ENCODE assay signal across 14 cellular contexts in the genomic region with DNA sequence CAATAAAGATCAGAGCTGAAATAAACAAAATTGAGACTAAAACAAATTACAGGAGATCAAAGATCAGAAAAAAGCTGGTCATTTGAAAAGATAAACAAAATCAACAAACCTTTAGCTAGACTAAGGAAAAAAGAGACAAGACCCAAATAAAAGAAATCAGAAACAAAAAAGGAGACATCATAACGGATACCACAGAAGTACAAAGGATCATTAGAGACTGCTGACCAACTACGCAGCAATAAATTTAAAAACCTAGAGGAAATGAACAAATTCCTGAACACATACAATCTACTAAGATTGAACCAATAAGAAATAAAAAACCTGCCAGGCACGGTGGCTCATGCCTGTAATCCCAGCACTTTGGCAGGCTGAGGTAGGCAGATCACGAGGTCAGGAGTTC.
"Had no signal": no experiment of that assay in that cellular context is flagged by ENCODE, and none has a peak within 500 bp of the region (broad histone marks: within the 10 kb centered on the region; RNA-seq: fewer than 3 reads in every experiment).

No MANE protein-coding gene starts in this region.

- H3K4me1 ChIP-seq: foreskin keratinocyte had no signal

- H3K4me3 Mint-ChIP-seq: activated B cell treated with CpG ODN at 0.5 μM for 24 hours; activated CD8-positive, alpha-beta memory T cell treated with anti-CD3 and anti-CD28 coated beads, Interleukin-2, amount 10 ng/mL, durations not matched to agents 7 days and 5 days; stimulated activated effector memory CD8-positive, alpha-beta T cell treated with anti-CD3 and anti-CD28 coated beads, Interleukin-12 subunit alpha, Interleukin-12 subunit beta, amount 100 ng/mL, for 72 hours; type B pancreatic cell had no signal

- H3K27ac Mint-ChIP-seq: activated B cell treated with CpG ODN at 0.5 μM for 24 hours; activated CD8-positive, alpha-beta memory T cell treated with anti-CD3 and anti-CD28 coated beads, Interleukin-2, amount 10 ng/mL, durations not matched to agents 7 days and 5 days; activated naive CD8-positive, alpha-beta T cell treated with anti-CD3 and anti-CD28 coated beads, Interleukin-2, amount 10 ng/mL, durations not matched to agents 7 days and 5 days; stimulated activated effector memory CD8-positive, alpha-beta T cell treated with anti-CD3 and anti-CD28 coated beads, Interleukin-12 subunit alpha, Interleukin-12 subunit beta, amount 100 ng/mL, for 72 hours; type B pancreatic cell had no signal

- H3K36me3 ChIP-seq: brain microvascular endothelial cell had no signal

- H3K27me3 Mint-ChIP-seq: activated B cell treated with CpG ODN at 0.5 μM for 24 hours; activated CD8-positive, alpha-beta memory T cell treated with anti-CD3 and anti-CD28 coated beads, Interleukin-2, amount 10 ng/mL, durations not matched to agents 7 days and 5 days; activated naive CD8-positive, alpha-beta T cell treated with anti-CD3 and anti-CD28 coated beads, Interleukin-2, amount 10 ng/mL, durations not matched to agents 7 days and 5 days; type B pancreatic cell had no signal

- H3K27me3 ChIP-seq: brain microvascular endothelial cell, foreskin keratinocyte had no signal

- H3K27ac ChIP-seq: brain microvascular endothelial cell, foreskin keratinocyte, parathyroid adenoma had no signal

- DNase-seq: activated B cell treated with CpG ODN at 0.5 μM for 24 hours; activated CD8-positive, alpha-beta memory T cell treated with anti-CD3 and anti-CD28 coated beads, Interleukin-2, amount 10 ng/mL, durations not matched to agents 7 days and 5 days; activated effector memory CD4-positive, alpha-beta T cell treated with anti-CD3 and anti-CD28 coated beads, Interleukin-2, amount 50 U/mL, for 16 hours; activated naive CD8-positive, alpha-beta T cell treated with anti-CD3 and anti-CD28 coated beads, Interleukin-2, amount 10 ng/mL, durations not matched to agents 7 days and 5 days; activated T-cell treated with anti-CD3 and anti-CD28 coated beads, Interleukin-2, amount 50 U/mL, for 1 hour; brain microvascular endothelial cell; effector CD8-positive, alpha-beta T cell; foreskin keratinocyte; left colon; retina; T-helper 2 cell had no signal

- ATAC-seq: activated CD8-positive, alpha-beta memory T cell treated with anti-CD3 and anti-CD28 coated beads, Interleukin-2, amount 10 ng/mL, durations not matched to agents 7 days and 5 days; foreskin keratinocyte; left colon; stimulated activated effector memory CD8-positive, alpha-beta T cell treated with anti-CD3 and anti-CD28 coated beads, Interleukin-12 subunit alpha, Interleukin-12 subunit beta, amount 100 ng/mL, for 72 hours had no signal
